Comparison of ENCODE assay signal across 1 cellular context in genomic region chr6:157667211-157668033, GRCh38.
TF ChIP-seq lines count a peak whose summit lies in the region.

No MANE protein-coding gene starts in this region.

TF ChIP-seq in K562, 482 proteins besides CTCF, POLR2A, EP300 and RAD21 (continued from another document and continues in another):
- no peak for TF ChIP-seq CTCFL (IDR thresholded peaks at IDR 0.05; ENCODE audit: borderline replicate concordance, insufficient read depth, low read depth, low read length, poor library complexity, severe bottlenecking)
- TF ChIP-seq CLOCK (CRISPR knock-in tag; IDR thresholded peaks at IDR 0.05; ENCODE audit: borderline replicate concordance), result no peak
- no peak for TF ChIP-seq CBX8 (IDR thresholded peaks at IDR 0.05; ENCODE audit: borderline replicate concordance, extremely low read depth, low read depth, low read length, poor library complexity, severe bottlenecking)
- TF ChIP-seq RBM15 (IDR thresholded peaks at IDR 0.05; ENCODE audit: insufficient read depth, low read length), result no peak
- peak; percentile 90 for TF ChIP-seq SMC3 (conservative IDR thresholded peaks at IDR 0.05; ENCODE audit: insufficient read depth, low read depth, low read length)
- TF ChIP-seq ATF1 (CRISPR knock-in tag; IDR thresholded peaks at IDR 0.05), result no peak
- no peak for TF ChIP-seq ATF1 (tag; IDR thresholded peaks at IDR 0.05)
- peak; percentile 80 for TF ChIP-seq SMARCA5 (IDR thresholded peaks at IDR 0.05)
- TF ChIP-seq CBFB (CRISPR knock-in tag; IDR thresholded peaks at IDR 0.05), result no peak
- TF ChIP-seq BRD4 (IDR thresholded peaks at IDR 0.05), result no peak
- TF ChIP-seq MECOM (CRISPR knock-in tag; IDR thresholded peaks at IDR 0.05), result no peak
- TF ChIP-seq CHD4 (IDR thresholded peaks at IDR 0.05; ENCODE audit: insufficient read depth, insufficient replicate concordance, low read depth, low read length, poor library complexity, severe bottlenecking), result no peak
- peak; percentile 98 for TF ChIP-seq THRAP3 (IDR thresholded peaks at IDR 0.05; ENCODE audit: borderline replicate concordance)
- TF ChIP-seq E2F8 (IDR thresholded peaks at IDR 0.05; ENCODE audit: low read depth, partially characterized antibody), result peak; percentile 50
- no peak for TF ChIP-seq E4F1 (CRISPR knock-in tag; IDR thresholded peaks at IDR 0.05; ENCODE audit: borderline replicate concordance)
- no peak for TF ChIP-seq ZNF398 (CRISPR knock-in tag; IDR thresholded peaks at IDR 0.05)
- TF ChIP-seq ZC3H8 (IDR thresholded peaks at IDR 0.05), result no peak; the same call in 1 of the 2 replicates
- 0 out of 2 replicates have a peak, but pooled peaks have one; percentile 32 for TF ChIP-seq ARID3A (IDR thresholded peaks at IDR 0.05; ENCODE audit: borderline replicate concordance, low read depth, low read length)
- peak in 1 of 2 experiments; percentile 82; a peak in 2 of 4 replicates for TF ChIP-seq ARNT (IDR thresholded peaks at IDR 0.05)
- peak; percentile 92 for TF ChIP-seq DEAF1 (CRISPR knock-in tag; IDR thresholded peaks at IDR 0.05)
- TF ChIP-seq HNRNPL (IDR thresholded peaks at IDR 0.05; ENCODE audit: low read depth, low read length), result no peak
- no peak for TF ChIP-seq CBFA2T3 (IDR thresholded peaks at IDR 0.05)
- TF ChIP-seq NR4A1 (CRISPR knock-in tag; IDR thresholded peaks at IDR 0.05), result no peak
- TF ChIP-seq NR4A1 (tag; IDR thresholded peaks at IDR 0.05), result no peak
- no peak for TF ChIP-seq ZNF134 (CRISPR knock-in tag; conservative IDR thresholded peaks at IDR 0.05)
- TF ChIP-seq ZKSCAN1 (IDR thresholded peaks at IDR 0.05; ENCODE audit: low read depth, low read length), result no peak
- no peak for TF ChIP-seq CREBBP (IDR thresholded peaks at IDR 0.05; ENCODE audit: low read depth, low read length)
- TF ChIP-seq TBL1XR1 (IDR thresholded peaks at IDR 0.05; ENCODE audit: low read length in 2 of 2), result 0 out of 4 replicates have a peak, but pooled peaks of 1 of the 2 experiments have one; percentile 31
- TF ChIP-seq ZBTB1 (CRISPR knock-in tag; IDR thresholded peaks at IDR 0.05; ENCODE audit: borderline replicate concordance, low read depth), result no peak
- TF ChIP-seq SNIP1 (IDR thresholded peaks at IDR 0.05; ENCODE audit: low read depth), result peak; percentile 66
- 0 out of 2 replicates have a peak, but pooled peaks have one; percentile 5 for TF ChIP-seq GABPB1 (CRISPR knock-in tag; IDR thresholded peaks at IDR 0.05)
- TF ChIP-seq ZNF699 (CRISPR knock-in tag; IDR thresholded peaks at IDR 0.05; ENCODE audit: insufficient replicate concordance), result no peak
- TF ChIP-seq ZNF253 (CRISPR knock-in tag; conservative IDR thresholded peaks at IDR 0.05), result no peak
- peak in 1 of 2 experiments; percentile 55 for TF ChIP-seq AFF1 (IDR thresholded peaks at IDR 0.05; ENCODE audit: low read depth in 1 of 2, partially characterized antibody in 2 of 2)
- TF ChIP-seq SMARCB1 (IDR thresholded peaks at IDR 0.05; ENCODE audit: insufficient read length, low read depth), result no peak
- TF ChIP-seq PHTF2 (CRISPR knock-in tag; IDR thresholded peaks at IDR 0.05), result no peak
- TF ChIP-seq ZFP1 (CRISPR knock-in tag; IDR thresholded peaks at IDR 0.05), result no peak
- TF ChIP-seq ELF2 (CRISPR knock-in tag; IDR thresholded peaks at IDR 0.05), result no peak
- TF ChIP-seq MLLT1 (IDR thresholded peaks at IDR 0.05), result peak; percentile 83 to 90
- TF ChIP-seq ZNF766 (CRISPR knock-in tag; conservative IDR thresholded peaks at IDR 0.05), result no peak
- TF ChIP-seq SIN3A (IDR thresholded peaks at IDR 0.05; ENCODE audit: borderline replicate concordance in 2 of 2, control insufficient read depth in 1 of 2, low read depth in 2 of 2, low read length in 2 of 2), result no peak
